Comparison of ENCODE assay signal across 1 cellular context in the genomic region with DNA sequence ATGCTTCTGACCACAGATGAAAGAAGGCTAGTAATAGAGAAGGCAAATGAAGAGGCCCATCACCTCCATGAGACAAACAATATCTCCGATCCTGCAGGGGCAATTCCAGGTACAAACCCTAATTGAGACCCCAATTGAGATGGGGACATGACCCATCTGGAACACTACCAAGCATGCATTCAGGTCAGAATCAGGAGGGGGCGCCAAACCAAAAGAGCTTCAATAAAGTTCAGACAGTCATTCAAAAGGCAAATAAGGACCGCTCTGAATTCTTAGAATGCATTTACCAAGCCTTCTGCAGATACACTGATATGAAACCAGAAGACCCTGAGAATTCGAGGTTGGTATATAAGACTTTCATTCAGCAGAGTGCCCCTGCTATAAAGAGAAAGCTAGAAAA.
TF ChIP-seq lines count a peak whose summit lies in the region.

No MANE protein-coding gene starts in this region.

TF ChIP-seq in endothelial cell of umbilical vein, 7 proteins besides CTCF, POLR2A, EP300 and RAD21:
- TF ChIP-seq EZH2 (IDR thresholded peaks at IDR 0.05; ENCODE audit: borderline replicate concordance, low read depth, low read length, severe bottlenecking) (no peak), JUN (IDR thresholded peaks at IDR 0.05; ENCODE audit: borderline replicate concordance, insufficient read depth, insufficient read length, low read depth) (no peak)
